19 cellular contexts compared by ENCODE assay signal in genomic region chr17:17827826-17828621, GRCh38. TPM values are rescaled to one million over a fixed set of nuclear protein-coding genes. Genes with fewer than 3 reads are reported as not detected.
DNase-seq lines count a peak whose midpoint lies in the region; ATAC-seq and TF ChIP-seq lines count a peak whose summit lies in the region.
"Had no signal": no experiment of that assay in that cellular context is flagged by ENCODE, and none has a peak within 500 bp of the region (broad histone marks: within the 10 kb centered on the region; RNA-seq: fewer than 3 reads in every experiment).

No MANE protein-coding gene starts in this region.

- no peaks in the 10 kb centered on the region for H3K27me3 Mint-ChIP-seq in activated T-cell treated with anti-CD3 and anti-CD28 coated beads, Interleukin-2, amount 50 U/mL, for 72 hours (ENCODE audit: low read depth)
- H3K27me3 Mint-ChIP-seq in activated T-cell treated with anti-CD3 and anti-CD28 coated beads, Interleukin-2, amount 50 U/mL, for 24 hours: no peaks in the 10 kb centered on the region
- H3K27me3 Mint-ChIP-seq in glutamatergic neuron (ENCODE audit: unreplicated experiment): peaks cover 16% of the 10 kb centered on the region
- H3K27me3 Mint-ChIP-seq: naive B cell had no signal

- no peak for TF ChIP-seq POLR2A in transverse colon (IDR thresholded peaks at IDR 0.05)

- H3K9me3 Mint-ChIP-seq in activated T-cell treated with anti-CD3 and anti-CD28 coated beads, Interleukin-2, amount 50 U/mL, for 72 hours: no peaks in the 10 kb centered on the region
- H3K9me3 Mint-ChIP-seq in activated T-cell treated with anti-CD3 and anti-CD28 coated beads, Interleukin-2, amount 50 U/mL, for 24 hours: no peaks in the 10 kb centered on the region
- peaks cover 11% of the 10 kb centered on the region for H3K9me3 Mint-ChIP-seq in glutamatergic neuron (ENCODE audit: unreplicated experiment)
- H3K9me3 Mint-ChIP-seq: naive B cell had no signal

- H3K27ac ChIP-seq in RWPE2 (ENCODE audit: poor library complexity, severe bottlenecking) (peak overlapping the region; percentile 94), transverse colon (peak overlapping the region in 3 of 4 donors; percentile 7 to 98 (median 96))
- H3K27ac ChIP-seq: coronary artery, GM23248, hepatocyte, right atrium auricular region, upper lobe of right lung had no signal

- intact Hi-C loops in transverse colon (cut with DNase I; ENCODE audit: low total_unique reads): no loop called here

- TF ChIP-seq EP300 in transverse colon (IDR thresholded peaks at IDR 0.05; ENCODE audit: low read depth): no peak

- in situ Hi-C loops in transverse colon (cut with MboI; ENCODE audit: low pct_ligation_motif_present in 1 of 4, low pct_unique_long_range_greater_than_20kb in 1 of 4, low sequenced_read_pairs in 3 of 4): no loop called here

- no peak for DNase-seq in activated T-cell treated with anti-CD3 and anti-CD28 coated beads, Interleukin-2, amount 50 U/mL, for 72 hours
- no peak for DNase-seq in activated T-cell treated with anti-CD3 and anti-CD28 coated beads, Interleukin-2, amount 50 U/mL, for 24 hours
- DNase-seq in RWPE2 (ENCODE audit: low spot score): no peak
- no peak for DNase-seq in glutamatergic neuron
- no peak for DNase-seq in transverse colon
- DNase-seq in stimulated activated CD8-positive, alpha-beta memory T cell treated with anti-CD3 and anti-CD28 coated beads, Interleukin-4, amount 100 ng/mL, for 48 hours: no peak
- no peak for DNase-seq in HUDEP-2 (lab: John Stamatoyannopoulos, UW; ENCODE audit: unreplicated experiment in 76 of 76)
- DNase-seq in central memory CD4-positive, alpha-beta T cell: no peak
- DNase-seq: amygdala; GM23248; naive B cell; NCI-H1092 treated with DMSO at 0.1 percent for 48 hours; NCI-H2227 treated with DMSO at 0.1 percent for 48 hours; stimulated activated CD4-positive, alpha-beta T cell treated with anti-CD3 and anti-CD28 coated beads, Interleukin-1b, Interleukin-23, amount 100 ng/mL, for 48 hours; upper lobe of right lung had no signal

- H3K4me1 ChIP-seq in RWPE2 (ENCODE audit: insufficient read depth, poor library complexity, severe bottlenecking) (peaks cover 32% of the 10 kb centered on the region), transverse colon (peaks cover 35 to 75% (median 58%) of the 10 kb centered on the region in 4 donors)

- H3K4me1 Mint-ChIP-seq in activated T-cell treated with anti-CD3 and anti-CD28 coated beads, Interleukin-2, amount 50 U/mL, for 72 hours (ENCODE audit: low read depth): peaks cover 79% of the 10 kb centered on the region
- H3K4me1 Mint-ChIP-seq in activated T-cell treated with anti-CD3 and anti-CD28 coated beads, Interleukin-2, amount 50 U/mL, for 24 hours (ENCODE audit: low read depth): peaks cover 80% of the 10 kb centered on the region
- peaks cover 34% of the 10 kb centered on the region for H3K4me1 Mint-ChIP-seq in glutamatergic neuron (ENCODE audit: low read depth, unreplicated experiment)

- WGBS in transverse colon (ENCODE audit: low coverage in 1 of 2), 2 donors: 59% methylated on average over 13 of the region's 13 CpGs; no CpG with 5 or more reads in 1 of the 2 donors

- peaks cover 48% of the 10 kb centered on the region for H3K36me3 ChIP-seq in RWPE2 (ENCODE audit: low read depth)
- no peaks in the 10 kb centered on the region for H3K36me3 ChIP-seq in transverse colon
- H3K36me3 ChIP-seq: right atrium auricular region, upper lobe of right lung had no signal

- peak overlapping the region; percentile 9 for H3K27ac Mint-ChIP-seq in activated T-cell treated with anti-CD3 and anti-CD28 coated beads, Interleukin-2, amount 50 U/mL, for 72 hours
- no peak overlapping the region for H3K27ac Mint-ChIP-seq in activated T-cell treated with anti-CD3 and anti-CD28 coated beads, Interleukin-2, amount 50 U/mL, for 24 hours
- H3K27ac Mint-ChIP-seq in glutamatergic neuron (ENCODE audit: unreplicated experiment): peak overlapping the region; percentile 24

- H3K27me3 ChIP-seq in RWPE2 (ENCODE audit: insufficient read depth, poor library complexity, severe bottlenecking) (no peaks in the 10 kb centered on the region), transverse colon (no peaks in the 10 kb centered on the region)
- H3K27me3 ChIP-seq: esophagus muscularis mucosa, hepatocyte, right atrium auricular region, upper lobe of right lung had no signal

- ATAC-seq in activated T-cell treated with anti-CD3 and anti-CD28 coated beads, Interleukin-2, amount 50 U/mL, for 72 hours (replicated peaks in 1 of 2): no peak
- ATAC-seq in RWPE2 (ENCODE audit: low read depth): no peak
- ATAC-seq: upper lobe of right lung had no signal

- TF ChIP-seq CTCF in RWPE2 (IDR thresholded peaks at IDR 0.05; ENCODE audit: poor library complexity, severe bottlenecking) (no peak), glutamatergic neuron (IDR thresholded peaks at IDR 0.05; ENCODE audit: partially characterized antibody, unreplicated experiment) (no peak), transverse colon (IDR thresholded peaks at IDR 0.05) (no peak)

- H3K9me3 ChIP-seq in RWPE2 (ENCODE audit: severe bottlenecking) (no peaks in the 10 kb centered on the region), transverse colon (no peaks in the 10 kb centered on the region)
- H3K9me3 ChIP-seq: esophagus muscularis mucosa, right atrium auricular region, upper lobe of right lung had no signal

- peak overlapping the region; percentile 14 to 21 for H3K4me3 Mint-ChIP-seq in activated T-cell treated with anti-CD3 and anti-CD28 coated beads, Interleukin-2, amount 50 U/mL, for 72 hours
- H3K4me3 Mint-ChIP-seq in activated T-cell treated with anti-CD3 and anti-CD28 coated beads, Interleukin-2, amount 50 U/mL, for 24 hours: no peak overlapping the region
- no peak overlapping the region for H3K4me3 Mint-ChIP-seq in glutamatergic neuron (ENCODE audit: unreplicated experiment)

- H3K4me3 ChIP-seq in RWPE2 (ENCODE audit: severe bottlenecking) (no peak overlapping the region), transverse colon (no peak overlapping the region)
- H3K4me3 ChIP-seq: coronary artery, esophagus muscularis mucosa, GM23248, hepatocyte, right atrium auricular region, upper lobe of right lung had no signal

- H3K36me3 Mint-ChIP-seq in activated T-cell treated with anti-CD3 and anti-CD28 coated beads, Interleukin-2, amount 50 U/mL, for 72 hours (ENCODE audit: insufficient read depth in 2 of 2): peaks cover 2 to 14% of the 10 kb centered on the region in 2 donors
- H3K36me3 Mint-ChIP-seq in activated T-cell treated with anti-CD3 and anti-CD28 coated beads, Interleukin-2, amount 50 U/mL, for 24 hours (ENCODE audit: low read depth): peaks cover 70% of the 10 kb centered on the region
- H3K36me3 Mint-ChIP-seq in glutamatergic neuron (ENCODE audit: unreplicated experiment): no peaks in the 10 kb centered on the region
- H3K36me3 Mint-ChIP-seq: naive B cell had no signal

RNA-seq across cellular contexts. Expression of gene SREBF1, which starts 8.8 kb away (rescaled TPM):
- 100 to 1,000 TPM; 192 to 209 TPM for total RNA-seq in activated T-cell treated with anti-CD3 and anti-CD28 coated beads, Interleukin-2, amount 50 U/mL, for 72 hours
- total RNA-seq in glutamatergic neuron (ENCODE audit: unreplicated experiment) (365 TPM), transverse colon (100 to 1,000 TPM in 3 of 4 donors, 10 to 100 TPM in 1; 45.7 to 206 (median 148) TPM)

Comparison
In these comparisons a context has a peak if more than half of its experiments do, and no peak if none do; other contexts are left out.
1. H3K4me3 Mint-ChIP-seq: peak in activated T-cell treated with anti-CD3 and anti-CD28 coated beads, Interleukin-2, amount 50 U/mL, for 72 hours (2 of 2); none in activated T-cell treated with anti-CD3 and anti-CD28 coated beads, Interleukin-2, amount 50 U/mL, for 24 hours (single experiment) and glutamatergic neuron (single experiment).